Comparison of ENCODE assay signal across 1 cellular context in genomic region chr20:18801516-18801915, GRCh38.
TF ChIP-seq lines count a peak whose summit lies in the region.

No MANE protein-coding gene starts in this region.

TF ChIP-seq in HepG2, 621 proteins besides CTCF, POLR2A, EP300 and RAD21 (continued from another document):
- no peak for TF ChIP-seq TARDBP (CRISPR knock-in tag; IDR thresholded peaks at IDR 0.05)
- TF ChIP-seq, protein P1, sequence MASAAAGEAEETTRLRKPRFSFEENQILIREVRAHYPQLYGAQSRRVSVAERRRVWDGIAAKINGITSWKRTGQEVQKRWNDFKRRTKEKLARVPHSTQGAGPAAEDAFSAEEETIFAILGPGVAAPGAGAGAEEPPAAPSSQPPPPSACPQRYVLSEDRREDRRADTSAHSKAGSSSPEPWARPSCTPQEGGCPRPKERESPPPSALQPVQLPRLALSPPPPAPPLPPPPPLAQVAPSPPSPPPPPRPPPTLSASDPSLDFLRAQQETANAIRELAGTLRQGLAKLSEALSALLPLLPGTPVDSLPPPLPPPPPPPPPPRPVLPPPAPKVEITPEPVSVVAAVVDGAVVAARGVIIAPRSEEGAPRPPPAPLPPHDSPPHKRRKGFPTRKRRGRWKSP (CRISPR knock-in tag; IDR thresholded peaks at IDR 0.05): no peak
- TF ChIP-seq ZBTB44 (CRISPR knock-in tag; IDR thresholded peaks at IDR 0.05): no peak
- no peak for TF ChIP-seq TFDP2 (CRISPR knock-in tag; IDR thresholded peaks at IDR 0.05)
- TF ChIP-seq, protein P2, sequence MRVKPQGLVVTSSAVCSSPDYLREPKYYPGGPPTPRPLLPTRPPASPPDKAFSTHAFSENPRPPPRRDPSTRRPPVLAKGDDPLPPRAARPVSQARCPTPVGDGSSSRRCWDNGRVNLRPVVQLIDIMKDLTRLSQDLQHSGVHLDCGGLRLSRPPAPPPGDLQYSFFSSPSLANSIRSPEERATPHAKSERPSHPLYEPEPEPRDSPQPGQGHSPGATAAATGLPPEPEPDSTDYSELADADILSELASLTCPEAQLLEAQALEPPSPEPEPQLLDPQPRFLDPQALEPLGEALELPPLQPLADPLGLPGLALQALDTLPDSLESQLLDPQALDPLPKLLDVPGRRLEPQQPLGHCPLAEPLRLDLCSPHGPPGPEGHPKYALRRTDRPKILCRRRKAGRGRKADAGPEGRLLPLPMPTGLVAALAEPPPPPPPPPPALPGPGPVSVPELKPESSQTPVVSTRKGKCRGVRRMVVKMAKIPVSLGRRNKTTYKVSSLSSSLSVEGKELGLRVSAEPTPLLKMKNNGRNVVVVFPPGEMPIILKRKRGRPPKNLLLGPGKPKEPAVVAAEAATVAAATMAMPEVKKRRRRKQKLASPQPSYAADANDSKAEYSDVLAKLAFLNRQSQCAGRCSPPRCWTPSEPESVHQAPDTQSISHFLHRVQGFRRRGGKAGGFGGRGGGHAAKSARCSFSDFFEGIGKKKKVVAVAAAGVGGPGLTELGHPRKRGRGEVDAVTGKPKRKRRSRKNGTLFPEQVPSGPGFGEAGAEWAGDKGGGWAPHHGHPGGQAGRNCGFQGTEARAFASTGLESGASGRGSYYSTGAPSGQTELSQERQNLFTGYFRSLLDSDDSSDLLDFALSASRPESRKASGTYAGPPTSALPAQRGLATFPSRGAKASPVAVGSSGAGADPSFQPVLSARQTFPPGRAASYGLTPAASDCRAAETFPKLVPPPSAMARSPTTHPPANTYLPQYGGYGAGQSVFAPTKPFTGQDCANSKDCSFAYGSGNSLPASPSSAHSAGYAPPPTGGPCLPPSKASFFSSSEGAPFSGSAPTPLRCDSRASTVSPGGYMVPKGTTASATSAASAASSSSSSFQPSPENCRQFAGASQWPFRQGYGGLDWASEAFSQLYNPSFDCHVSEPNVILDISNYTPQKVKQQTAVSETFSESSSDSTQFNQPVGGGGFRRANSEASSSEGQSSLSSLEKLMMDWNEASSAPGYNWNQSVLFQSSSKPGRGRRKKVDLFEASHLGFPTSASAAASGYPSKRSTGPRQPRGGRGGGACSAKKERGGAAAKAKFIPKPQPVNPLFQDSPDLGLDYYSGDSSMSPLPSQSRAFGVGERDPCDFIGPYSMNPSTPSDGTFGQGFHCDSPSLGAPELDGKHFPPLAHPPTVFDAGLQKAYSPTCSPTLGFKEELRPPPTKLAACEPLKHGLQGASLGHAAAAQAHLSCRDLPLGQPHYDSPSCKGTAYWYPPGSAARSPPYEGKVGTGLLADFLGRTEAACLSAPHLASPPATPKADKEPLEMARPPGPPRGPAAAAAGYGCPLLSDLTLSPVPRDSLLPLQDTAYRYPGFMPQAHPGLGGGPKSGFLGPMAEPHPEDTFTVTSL (CRISPR knock-in tag; IDR thresholded peaks at IDR 0.05; ENCODE audit: borderline replicate concordance): no peak
- no peak for TF ChIP-seq SALL1 (CRISPR knock-in tag; IDR thresholded peaks at IDR 0.05)
- TF ChIP-seq ZNF441 (CRISPR knock-in tag; IDR thresholded peaks at IDR 0.05; ENCODE audit: borderline replicate concordance): no peak
- no peak for TF ChIP-seq ZNF180 (CRISPR knock-in tag; IDR thresholded peaks at IDR 0.05; ENCODE audit: borderline replicate concordance, low read depth)
- TF ChIP-seq, protein P3, sequence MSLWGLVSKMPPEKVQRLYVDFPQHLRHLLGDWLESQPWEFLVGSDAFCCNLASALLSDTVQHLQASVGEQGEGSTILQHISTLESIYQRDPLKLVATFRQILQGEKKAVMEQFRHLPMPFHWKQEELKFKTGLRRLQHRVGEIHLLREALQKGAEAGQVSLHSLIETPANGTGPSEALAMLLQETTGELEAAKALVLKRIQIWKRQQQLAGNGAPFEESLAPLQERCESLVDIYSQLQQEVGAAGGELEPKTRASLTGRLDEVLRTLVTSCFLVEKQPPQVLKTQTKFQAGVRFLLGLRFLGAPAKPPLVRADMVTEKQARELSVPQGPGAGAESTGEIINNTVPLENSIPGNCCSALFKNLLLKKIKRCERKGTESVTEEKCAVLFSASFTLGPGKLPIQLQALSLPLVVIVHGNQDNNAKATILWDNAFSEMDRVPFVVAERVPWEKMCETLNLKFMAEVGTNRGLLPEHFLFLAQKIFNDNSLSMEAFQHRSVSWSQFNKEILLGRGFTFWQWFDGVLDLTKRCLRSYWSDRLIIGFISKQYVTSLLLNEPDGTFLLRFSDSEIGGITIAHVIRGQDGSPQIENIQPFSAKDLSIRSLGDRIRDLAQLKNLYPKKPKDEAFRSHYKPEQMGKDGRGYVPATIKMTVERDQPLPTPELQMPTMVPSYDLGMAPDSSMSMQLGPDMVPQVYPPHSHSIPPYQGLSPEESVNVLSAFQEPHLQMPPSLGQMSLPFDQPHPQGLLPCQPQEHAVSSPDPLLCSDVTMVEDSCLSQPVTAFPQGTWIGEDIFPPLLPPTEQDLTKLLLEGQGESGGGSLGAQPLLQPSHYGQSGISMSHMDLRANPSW (CRISPR knock-in tag; IDR thresholded peaks at IDR 0.05; ENCODE audit: borderline replicate concordance): no peak
- no peak for TF ChIP-seq HCFC1 (IDR thresholded peaks at IDR 0.05; ENCODE audit: low read depth, low read length)
- no peak for TF ChIP-seq ELF4 (CRISPR knock-in tag; IDR thresholded peaks at IDR 0.05; ENCODE audit: borderline replicate concordance)
- no peak for TF ChIP-seq ZNF331 (CRISPR knock-in tag; IDR thresholded peaks at IDR 0.05)
- no peak for TF ChIP-seq MAX (IDR thresholded peaks at IDR 0.05)
- TF ChIP-seq ZNF382 (CRISPR knock-in tag; IDR thresholded peaks at IDR 0.05; ENCODE audit: borderline replicate concordance): no peak
TF ChIP-seq in HepG2: peak in this region for 0.
